In the genomic region with DNA sequence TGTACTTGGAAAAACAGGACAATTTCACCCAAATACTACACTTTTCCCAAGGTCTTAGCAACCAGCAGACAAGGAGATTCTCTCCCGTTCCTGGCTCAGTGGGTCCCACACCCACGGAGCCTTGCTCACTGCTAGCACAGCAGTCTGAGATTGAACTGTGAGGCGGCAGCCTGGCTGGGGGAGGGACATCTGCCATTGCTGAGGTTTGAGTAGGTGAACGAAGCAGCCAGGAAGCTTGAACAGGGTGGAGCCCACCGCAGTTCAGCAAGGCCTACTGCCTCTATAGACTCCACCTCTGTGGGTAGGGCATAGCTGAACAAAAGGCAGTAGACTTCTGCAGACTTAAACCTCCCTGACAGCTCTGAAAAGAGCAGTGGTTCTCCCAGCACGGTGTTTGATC, we compare ENCODE assay signal across 7 cellular contexts.
A peak's percentile ranks its signal among the peaks of the same experiment; 100 is the strongest.
DNase-seq lines count a peak whose midpoint lies in the region; TF ChIP-seq lines count a peak whose summit lies in the region.
"Not testable (repeated sequence)": the region's sequence is repeated elsewhere in the genome, so short reads cannot be mapped to it uniquely, and the experiment has no call there.

No MANE protein-coding gene starts in this region.

- H2AK5ac ChIP-seq in mesenchymal stem cell (ENCODE audit: low read length, severe bottlenecking); neuronal stem cell (ENCODE audit: low read depth, low read length): not testable (repeated sequence)

- H3K18ac ChIP-seq in mesenchymal stem cell (ENCODE audit: low read depth in 1 of 2, low read length in 2 of 2): peak overlapping the region; percentile 37 to 46
- H3K18ac ChIP-seq in neuronal stem cell (ENCODE audit: low read length): not testable (repeated sequence)

- H3K23ac ChIP-seq in mesenchymal stem cell (ENCODE audit: low read length in 2 of 2); neuronal stem cell (ENCODE audit: low read depth, low read length, poor library complexity): not testable (repeated sequence)

- not testable (repeated sequence) for H3K9me3 ChIP-seq in GM23248 (ENCODE audit: low read depth); mesenchymal stem cell (ENCODE audit: control insufficient read depth, low read length); neuronal stem cell (replicated peaks in 1 of 2; ENCODE audit: control insufficient read depth in 2 of 2, insufficient read depth in 1 of 2, low read depth in 1 of 2, low read length in 2 of 2)
- peaks cover 12% of the 10 kb centered on the region for H3K9me3 ChIP-seq in WERI-Rb-1 (ENCODE audit: severe bottlenecking)

- H4K20me1 ChIP-seq in GM23248 (ENCODE audit: insufficient read depth): not testable (repeated sequence)

- H3K9me2 ChIP-seq in GM23248 (ENCODE audit: insufficient read depth): not testable (repeated sequence)

- DNase-seq in GM23248 (peak; percentile 3), RPMI7951 (ENCODE audit: low read depth) (peak; percentile 13), WERI-Rb-1 (peak; percentile 17)
- DNase-seq in Jurkat, Clone E6-1 (ENCODE audit: low read depth, low spot score): peak; percentile 1
- not testable (repeated sequence) for DNase-seq in mesenchymal stem cell; neuronal stem cell (ENCODE audit: low spot score)

- not testable (repeated sequence) for TF ChIP-seq CTCF in C4-2B (conservative IDR thresholded peaks at IDR 0.05); WERI-Rb-1 (IDR thresholded peaks at IDR 0.05; ENCODE audit: low read depth, low read length)

- H3K79me2 ChIP-seq in GM23248 (ENCODE audit: insufficient read depth): not testable (repeated sequence)

- H2AFZ ChIP-seq in GM23248; mesenchymal stem cell (ENCODE audit: low read depth, low read length); neuronal stem cell (ENCODE audit: low read length): not testable (repeated sequence)

- H3K4ac ChIP-seq in mesenchymal stem cell (ENCODE audit: low read depth in 1 of 2, low read length in 2 of 2): peak overlapping the region; percentile 1 to 35
- H3K4ac ChIP-seq in neuronal stem cell (ENCODE audit: low read length): not testable (repeated sequence)

- 36 to 40% methylated on average over 6 of the region's 6 CpGs for WGBS in GM23248 (ENCODE audit: low coverage in 1 of 2, low lambda C conversion rate in 2 of 2, missing lambda C conversion rate in 2 of 2), 2 experiments
- 81% methylated on average over 6 of the region's 6 CpGs for WGBS in mesenchymal stem cell
- WGBS in neuronal stem cell (ENCODE audit: extremely low coverage in 2 of 2, insufficient read length in 2 of 2, insufficient replicate concordance in 1 of 2), 2 donors: no CpG with 5 or more reads among the region's 6 CpGs

- not testable (repeated sequence) for H2BK120ac ChIP-seq in mesenchymal stem cell (ENCODE audit: low read depth, low read length)
- H2BK120ac ChIP-seq in neuronal stem cell (ENCODE audit: low read depth, low read length): peak overlapping the region; percentile 17

- H2BK15ac ChIP-seq in mesenchymal stem cell (ENCODE audit: low read depth, poor library complexity, severe bottlenecking); neuronal stem cell (ENCODE audit: low read length): not testable (repeated sequence)

- not testable (repeated sequence) for H3K4me2 ChIP-seq in GM23248 (ENCODE audit: unreplicated experiment); mesenchymal stem cell (ENCODE audit: low read length, poor library complexity, severe bottlenecking); neuronal stem cell (ENCODE audit: insufficient read depth, low read length, poor library complexity, severe bottlenecking)

- not testable (repeated sequence) for H3K27me3 ChIP-seq in GM23248 (replicated peaks; ENCODE audit: insufficient read depth); WERI-Rb-1 (ENCODE audit: insufficient read depth, low read depth, severe bottlenecking); mesenchymal stem cell (ENCODE audit: control insufficient read depth in 1 of 2, insufficient read depth in 1 of 2, low read length in 2 of 2); neuronal stem cell (ENCODE audit: control insufficient read depth in 3 of 3, insufficient read depth in 3 of 3, low read depth in 1 of 3, low read length in 3 of 3)

- H3K79me1 ChIP-seq in mesenchymal stem cell (replicated peaks; ENCODE audit: low read length, poor library complexity, severe bottlenecking); neuronal stem cell (ENCODE audit: low read depth, low read length): not testable (repeated sequence)

- H4K91ac ChIP-seq in mesenchymal stem cell (ENCODE audit: low read length); neuronal stem cell (ENCODE audit: low read depth, low read length, poor library complexity): not testable (repeated sequence)

- not testable (repeated sequence) for H3K36me3 ChIP-seq in GM23248 (ENCODE audit: low read depth); WERI-Rb-1; mesenchymal stem cell (ENCODE audit: control insufficient read depth in 1 of 2, insufficient read depth in 2 of 2, low read depth in 1 of 2, low read length in 2 of 2); neuronal stem cell (replicated peaks in 1 of 2; ENCODE audit: control insufficient read depth in 2 of 2, insufficient read depth in 2 of 2, low read length in 2 of 2)

- not testable (repeated sequence) for H2BK5ac ChIP-seq in mesenchymal stem cell (ENCODE audit: low read depth, low read length, poor library complexity, severe bottlenecking); neuronal stem cell (ENCODE audit: low read length)

- not testable (repeated sequence) for H3K9ac ChIP-seq in GM23248; mesenchymal stem cell (ENCODE audit: low read length); neuronal stem cell (ENCODE audit: low read depth, low read length, poor library complexity)

- in situ Hi-C loops in GM23248 (cut with MboI): not testable (repeated sequence)

- H3F3A ChIP-seq in GM23248 (ENCODE audit: insufficient read depth): not testable (repeated sequence)

- H2BK12ac ChIP-seq in mesenchymal stem cell (ENCODE audit: low read length in 2 of 2): peak overlapping the region; percentile 51 to 54
- H2BK12ac ChIP-seq in neuronal stem cell (ENCODE audit: low read length): not testable (repeated sequence)

- H3K14ac ChIP-seq in mesenchymal stem cell (ENCODE audit: low read length in 2 of 2): peak overlapping the region in 1 of 2 experiments; percentile 28
- not testable (repeated sequence) for H3K14ac ChIP-seq in neuronal stem cell (ENCODE audit: low read length)

- not testable (repeated sequence) for H4K8ac ChIP-seq in mesenchymal stem cell (ENCODE audit: low read length)
- peak overlapping the region; percentile 43 for H4K8ac ChIP-seq in neuronal stem cell (ENCODE audit: low read depth, low read length)

- peak overlapping the region; percentile 66 for H3K27ac ChIP-seq in C4-2B
- H3K27ac ChIP-seq in GM23248; WERI-Rb-1; mesenchymal stem cell (ENCODE audit: low read length, poor library complexity, severe bottlenecking); neuronal stem cell (replicated peaks; ENCODE audit: low read length): not testable (repeated sequence)

- H3K4me3 ChIP-seq in GM23248; Jurkat, Clone E6-1 (ENCODE audit: low read length); WERI-Rb-1 (ENCODE audit: low read depth, low read length); mesenchymal stem cell (ENCODE audit: insufficient read depth in 1 of 2, low read depth in 1 of 2, low read length in 2 of 2); neuronal stem cell (ENCODE audit: low read length in 2 of 2): not testable (repeated sequence)

- not testable (repeated sequence) for H3K4me1 ChIP-seq in GM23248 (ENCODE audit: insufficient read depth); mesenchymal stem cell (ENCODE audit: control insufficient read depth, insufficient read depth, low read depth, low read length); neuronal stem cell (ENCODE audit: control insufficient read depth in 2 of 2, insufficient read depth in 1 of 2, low read depth in 1 of 2, low read length in 2 of 2)
